Comparison of ENCODE assay signal across 18 cellular contexts in genomic region chr6:5219292-5219691, GRCh38.
"Had no signal": no experiment of that assay in that cellular context is flagged by ENCODE, and none has a peak within 500 bp of the region (broad histone marks: within the 10 kb centered on the region; RNA-seq: fewer than 3 reads in every experiment).

No MANE protein-coding gene starts in this region.

- DNase-seq: activated CD4-positive, alpha-beta T cell treated with anti-CD3 and anti-CD28 coated beads, Interleukin-2, amount 50 U/mL, for 4 hours; activated gamma-delta T cell; adrenal gland; dermis blood vessel endothelial cell; effector memory CD4-positive, alpha-beta T cell; glutamatergic neuron; hypothalamus; islet precursor cell; lower lobe of right lung; posterior cingulate gyrus; retina; spleen; stimulated activated CD4-positive, alpha-beta T cell treated with anti-CD3 and anti-CD28 coated beads, Interleukin-4, amount 100 ng/mL, for 4 hours; testis had no signal

- H3K36me3 ChIP-seq: adrenal gland, lower lobe of right lung had no signal

- H3K9me3 ChIP-seq: adrenal gland, lower lobe of right lung, spleen, testis had no signal

- FAIRE-seq: TTC549 had no signal

- H3K4me1 ChIP-seq: adrenal gland, foreskin keratinocyte, testis had no signal

- H3K27me3 ChIP-seq: adrenal gland, foreskin keratinocyte, spleen, testis had no signal

- H3K4me3 ChIP-seq: adrenal gland, lower lobe of right lung, spleen, testis had no signal

- ATAC-seq: foreskin keratinocyte; lower lobe of right lung; natural killer cell treated with Interleukin-12 subunit alpha and Interleukin-12 subunit beta and Interleukin-15 and Interleukin-18, amount 100 ng/mL, for 72 hours; stimulated activated memory B cell treated with anti-CD40 and anti-IgM and Interleukin-4, amounts not matched to agents 10 μg/mL and 1 μg/mL and 100 μg/mL, for 72 hours had no signal

- H3K27ac ChIP-seq: adrenal gland, foreskin keratinocyte, lower lobe of right lung, spleen, testis had no signal
